2 cellular contexts compared by ENCODE assay signal in genomic region chr4:184099541-184099966, GRCh38.
TF ChIP-seq lines count a peak whose summit lies in the region.

No MANE protein-coding gene starts in this region.

TF ChIP-seq in GM23338, 12 proteins besides CTCF, POLR2A, EP300 and RAD21 (continued from another document):
- TF ChIP-seq ZNF462 (CRISPR knock-in tag; IDR thresholded peaks at IDR 0.05) = no peak
- TF ChIP-seq STAT1 (IDR thresholded peaks at IDR 0.05; ENCODE audit: unreplicated experiment) = no peak
- TF ChIP-seq ETS1 (IDR thresholded peaks at IDR 0.05) = no peak
- TF ChIP-seq NANOG (IDR thresholded peaks at IDR 0.05; ENCODE audit: borderline replicate concordance) = no peak
- TF ChIP-seq POLR2AphosphoS5 (IDR thresholded peaks at IDR 0.05; ENCODE audit: low read depth) = no peak
- no peak for TF ChIP-seq ZNF114 (CRISPR knock-in tag; IDR thresholded peaks at IDR 0.05)
- no peak for TF ChIP-seq REST (IDR thresholded peaks at IDR 0.05; ENCODE audit: unreplicated experiment)
- no peak for TF ChIP-seq JUNB (IDR thresholded peaks at IDR 0.05; ENCODE audit: unreplicated experiment)
- no peak for TF ChIP-seq EZH2phosphoT487 (IDR thresholded peaks at IDR 0.05; ENCODE audit: unreplicated experiment)
- TF ChIP-seq CREB1 (CRISPR knock-in tag; IDR thresholded peaks at IDR 0.05; ENCODE audit: low read depth) = no peak
- TF ChIP-seq ZNF331 (CRISPR knock-in tag; IDR thresholded peaks at IDR 0.05; ENCODE audit: low read depth) = no peak

TF ChIP-seq in GM12878, 131 proteins besides CTCF, POLR2A, EP300 and RAD21:
- no peak for TF ChIP-seq CUX1 (IDR thresholded peaks at IDR 0.05; ENCODE audit: insufficient replicate concordance, low read depth, low read length)
- no peak for TF ChIP-seq NR2F1 (conservative IDR thresholded peaks at IDR 0.05)
- no peak for TF ChIP-seq ZNF384 (IDR thresholded peaks at IDR 0.05; ENCODE audit: borderline replicate concordance, low read depth, low read length)
- no peak for TF ChIP-seq ZNF687 (IDR thresholded peaks at IDR 0.05)
- no peak for TF ChIP-seq IKZF1 (conservative IDR thresholded peaks at IDR 0.05)
- TF ChIP-seq IRF5 (IDR thresholded peaks at IDR 0.05; ENCODE audit: borderline replicate concordance) = no peak
- no peak for TF ChIP-seq ZZZ3 (IDR thresholded peaks at IDR 0.05; ENCODE audit: control insufficient read depth, insufficient read length, low read depth)
- no peak for TF ChIP-seq ZNF274 (IDR thresholded peaks at IDR 0.05; ENCODE audit: insufficient read depth, insufficient read length)
- no peak for TF ChIP-seq ZBTB40 (IDR thresholded peaks at IDR 0.05; ENCODE audit: borderline replicate concordance)
- TF ChIP-seq HSF1 (IDR thresholded peaks at IDR 0.05; ENCODE audit: low read depth, low read length) = no peak
- TF ChIP-seq TARDBP (IDR thresholded peaks at IDR 0.05; ENCODE audit: borderline replicate concordance) = no peak
- TF ChIP-seq SIN3A (IDR thresholded peaks at IDR 0.05; ENCODE audit: low read depth, low read length) = no peak
- no peak for TF ChIP-seq SREBF1 (IDR thresholded peaks at IDR 0.05; ENCODE audit: low read length)
- no peak for TF ChIP-seq HCFC1 (IDR thresholded peaks at IDR 0.05; ENCODE audit: low read length)
- TF ChIP-seq POLR2AphosphoS2 (IDR thresholded peaks at IDR 0.05; ENCODE audit: low read depth, low read length) = no peak
- TF ChIP-seq DPF2 (IDR thresholded peaks at IDR 0.05) = no peak
- no peak for TF ChIP-seq ESRRA (IDR thresholded peaks at IDR 0.05; ENCODE audit: low read length)
- no peak for TF ChIP-seq FOXM1 (IDR thresholded peaks at IDR 0.05; ENCODE audit: low read depth, low read length)
- no peak for TF ChIP-seq ATF3 (IDR thresholded peaks at IDR 0.05; ENCODE audit: borderline replicate concordance, extremely low read depth, low read depth, low read length)
- TF ChIP-seq SREBF2 (IDR thresholded peaks at IDR 0.05; ENCODE audit: low read length) = no peak
